8 cellular contexts compared by ENCODE assay signal in the genomic region with DNA sequence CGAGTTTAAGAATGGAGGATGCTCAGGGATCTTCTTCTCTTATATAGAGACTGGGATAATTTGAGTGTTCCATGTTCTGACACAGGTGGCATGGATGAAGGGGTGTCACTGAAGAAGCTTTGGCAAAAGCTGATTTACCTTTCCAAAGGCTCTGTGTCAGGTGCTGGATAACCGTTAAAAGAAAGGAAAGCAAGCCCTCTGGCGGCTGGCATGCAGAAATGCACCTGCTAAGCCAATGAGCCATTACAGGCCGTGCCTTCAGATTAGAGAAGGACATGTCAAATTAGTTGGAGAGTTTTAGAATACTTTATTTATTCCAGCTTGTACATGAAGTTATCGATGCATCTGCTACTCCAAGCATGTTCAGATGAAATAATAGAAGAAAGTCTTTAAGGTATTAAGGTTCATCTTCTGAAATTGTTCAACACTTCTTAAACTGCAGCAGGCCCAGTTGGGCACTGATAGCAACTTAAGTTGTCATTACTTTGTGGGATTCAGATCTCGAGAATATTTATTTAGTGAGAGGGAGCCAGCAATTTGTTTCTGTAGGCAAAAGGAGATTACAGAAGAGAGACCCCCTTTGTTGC.
DNase-seq lines count a peak whose midpoint lies in the region; ATAC-seq, FAIRE-seq and TF ChIP-seq lines count a peak whose summit lies in the region.

No MANE protein-coding gene starts in this region.

- TF ChIP-seq CTCF in H1 (IDR thresholded peaks at IDR 0.05; ENCODE audit: control extremely low read depth in 1 of 3, insufficient read depth in 1 of 3, low read depth in 1 of 3, low read length in 3 of 3): peak; percentile 65 to 96 (median 81)

- TF ChIP-seq EP300 in H1 (IDR thresholded peaks at IDR 0.05; ENCODE audit: borderline replicate concordance in 1 of 2, low read depth in 2 of 2, low read length in 2 of 2): no peak

- H4K5ac ChIP-seq in H1 (ENCODE audit: insufficient read length, low read depth, low read length): no peak overlapping the region

- H3K9ac ChIP-seq in H1 (replicated peaks in 1 of 4; ENCODE audit: extremely low read depth in 1 of 4, low read depth in 3 of 4, low read length in 3 of 4): no peak overlapping the region

- H3K36me3 ChIP-seq in H1 (ENCODE audit: control insufficient read depth in 2 of 4, insufficient read depth in 4 of 4, low read length in 3 of 4): no peaks in the 10 kb centered on the region

- no peaks in the 10 kb centered on the region; the same call in 1 of the 2 replicates for H3K23me2 ChIP-seq in H1 (ENCODE audit: low read depth, low read length)

- H3K4ac ChIP-seq in H1 (replicated peaks; ENCODE audit: insufficient read length, low read depth, low read length): no peak overlapping the region

- intact Hi-C loops in Right ventricle myocardium superior (cut with DNase I): no loop called here
- intact Hi-C loops in Right ventricle myocardium inferior (cut with DNase I): no loop called here

- no peaks in the 10 kb centered on the region; a peak in 2 of 4 replicates for H3K9me3 ChIP-seq in H1 (ENCODE audit: insufficient read depth in 2 of 2, low read depth in 1 of 2, low read length in 1 of 2)

- H3K4me1 ChIP-seq in H1 (replicated peaks in 1 of 4; ENCODE audit: control insufficient read depth in 3 of 4, insufficient read depth in 4 of 4, low read length in 3 of 4): peaks cover 1 to 14% (median 6%) of the 10 kb centered on the region in 4 experiments; a peak in 4 of 7 replicates

- DNase-seq in Right ventricle myocardium superior: no peak
- DNase-seq in Right ventricle myocardium inferior (ENCODE audit: missing footprints): no peak
- peak; percentile 5 for DNase-seq in HuH-7.5 (ENCODE audit: low spot score)
- peak; percentile 13 to 66 for DNase-seq in SHP77 (lab: John Stamatoyannopoulos, UW)
- DNase-seq in H1 (ENCODE audit: low read depth in 1 of 2, low spot score in 2 of 2): peak in 1 of 2 experiments; percentile 70
- peak; percentile 39 for DNase-seq in myocyte (ENCODE audit: low read depth)
- no peak for DNase-seq in OCI-M2 (lab: John Stamatoyannopoulos, UW; ENCODE audit: unreplicated experiment)

- ATAC-seq in Right ventricle myocardium superior (ENCODE audit: poor library complexity) (peak; percentile 59), Right ventricle myocardium inferior (no peak), GM21619 (IDR thresholded peaks at IDR 0.05; ENCODE audit: unreplicated experiment) (peak; percentile 88)

- H2AK5ac ChIP-seq in H1 (ENCODE audit: low read depth, low read length): no peak overlapping the region

- H3K23ac ChIP-seq in H1 (ENCODE audit: insufficient read length): no peak overlapping the region

- H3K79me1 ChIP-seq in H1 (ENCODE audit: low read depth, low read length): no peaks in the 10 kb centered on the region

- no peak overlapping the region for H3K4me2 ChIP-seq in H1 (ENCODE audit: insufficient read depth in 1 of 2, low read depth in 2 of 2, low read length in 2 of 2)

- no peaks in the 10 kb centered on the region for H3K27me3 ChIP-seq in H1 (replicated peaks in 1 of 4; ENCODE audit: control insufficient read depth in 3 of 4, extremely low read depth in 1 of 4, insufficient read depth in 3 of 4, low read length in 3 of 4)

- no peak overlapping the region for H2BK120ac ChIP-seq in H1 (replicated peaks; ENCODE audit: low read depth, low read length)

- H4K20me1 ChIP-seq in H1 (replicated peaks in 1 of 2; ENCODE audit: control insufficient read depth in 1 of 2, insufficient read depth in 2 of 2, low read length in 2 of 2): no peaks in the 10 kb centered on the region

- TF ChIP-seq RAD21 in H1 (IDR thresholded peaks at IDR 0.05 in 1 of 2, conservative IDR thresholded peaks at IDR 0.05 in 1 of 2; ENCODE audit: low read depth in 2 of 2, low read length in 2 of 2): peak; percentile 67 to 71

- H2BK20ac ChIP-seq in H1 (ENCODE audit: low read length): no peak overlapping the region

- H3K79me2 ChIP-seq in H1 (ENCODE audit: control insufficient read depth in 1 of 2, insufficient read depth in 2 of 2, low read length in 2 of 2): no peaks in the 10 kb centered on the region

- no peak overlapping the region for H4K91ac ChIP-seq in H1 (replicated peaks; ENCODE audit: insufficient read length, low read length)

- H2BK15ac ChIP-seq in H1 (ENCODE audit: low read length): no peak overlapping the region

- H2AFZ ChIP-seq in H1 (ENCODE audit: low read length): no peak overlapping the region

- no peak overlapping the region for H2BK12ac ChIP-seq in H1 (ENCODE audit: low read depth, low read length)

- POLR2A ChIA-PET in H1 (lab: Charles Lee; ENCODE audit: partially characterized antibody): no interaction called here

- peak; percentile 93 for FAIRE-seq in H1 (lab: Jason Lieb, UNC)

- no peak overlapping the region for H2BK5ac ChIP-seq in H1 (ENCODE audit: low read depth, low read length)

- no peak overlapping the region for H3K4me3 ChIP-seq in H1 (ENCODE audit: extremely low read depth in 1 of 4, insufficient read depth in 2 of 4, low read depth in 3 of 4, low read length in 4 of 4)

- no peak overlapping the region for H3K27ac ChIP-seq in H1 (ENCODE audit: low read depth, low read length)

- no peak overlapping the region for H4K8ac ChIP-seq in H1 (ENCODE audit: extremely low read depth, insufficient read depth, low read length)

- H3K56ac ChIP-seq in H1 (replicated peaks; ENCODE audit: insufficient read length, low read depth, low read length): no peak overlapping the region

- TF ChIP-seq POLR2A in H1 (IDR thresholded peaks at IDR 0.05; ENCODE audit: control extremely low read depth in 1 of 2, low read depth in 2 of 2, low read length in 2 of 2): no peak

- WGBS in H1 (ENCODE audit: extremely low coverage in 1 of 2, insufficient coverage in 1 of 2, insufficient read length in 1 of 2, insufficient replicate concordance in 2 of 2, low coverage in 1 of 2, low lambda C conversion rate in 2 of 2, missing lambda C conversion rate in 1 of 2), 2 experiments: 35% methylated on average over 6 of the region's 6 CpGs; no CpG with 5 or more reads in 1 of the 2 experiments

- no peak overlapping the region for H3K14ac ChIP-seq in H1 (ENCODE audit: insufficient read length)

- CTCF ChIA-PET in H1 (lab: Charles Lee; ENCODE audit: partially characterized antibody): interaction anchor here (0.6 to 6.2 kb wide), 34 partner anchors 9 to 729 kb away, joined by 3 to 46 read pairs (median 5); no protein-coding TSS in a partner anchor

- H3K18ac ChIP-seq in H1 (ENCODE audit: extremely low read depth, low read length): no peak overlapping the region

TF ChIP-seq in H1, 55 proteins besides CTCF, POLR2A, EP300 and RAD21:
- TF ChIP-seq TEAD4 (IDR thresholded peaks at IDR 0.05; ENCODE audit: low read depth, low read length): peak; percentile 100
- 0 out of 2 replicates have a peak, but pooled peaks have one; percentile 32 for TF ChIP-seq TCF12 (IDR thresholded peaks at IDR 0.05; ENCODE audit: low read depth, low read length)
- TF ChIP-seq SIX5 (IDR thresholded peaks at IDR 0.05; ENCODE audit: low read depth, low read length): no peak
- peak; percentile 61; the same call in 1 of the 2 replicates for TF ChIP-seq YY1 (IDR thresholded peaks at IDR 0.05; ENCODE audit: low read depth, low read length)
- TF ChIP-seq, protein P1, sequence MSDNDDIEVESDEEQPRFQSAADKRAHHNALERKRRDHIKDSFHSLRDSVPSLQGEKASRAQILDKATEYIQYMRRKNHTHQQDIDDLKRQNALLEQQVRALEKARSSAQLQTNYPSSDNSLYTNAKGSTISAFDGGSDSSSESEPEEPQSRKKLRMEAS (IDR thresholded peaks at IDR 0.05): 0 out of 2 replicates have a peak, but pooled peaks have one; percentile 29
- TF ChIP-seq NANOG (IDR thresholded peaks at IDR 0.05; ENCODE audit: insufficient read depth, low read depth, low read length, poor library complexity, severe bottlenecking): no peak

Comparison
In these comparisons a context has a peak if more than half of its experiments do, and no peak if none do; other contexts are left out.
1. DNase-seq: peak in HuH-7.5 (single experiment), SHP77 (2 of 2) and myocyte (single experiment); none in Right ventricle myocardium superior (single experiment), Right ventricle myocardium inferior (single experiment) and OCI-M2 (single experiment).